8 cellular contexts compared by ENCODE assay signal in the genomic region with DNA sequence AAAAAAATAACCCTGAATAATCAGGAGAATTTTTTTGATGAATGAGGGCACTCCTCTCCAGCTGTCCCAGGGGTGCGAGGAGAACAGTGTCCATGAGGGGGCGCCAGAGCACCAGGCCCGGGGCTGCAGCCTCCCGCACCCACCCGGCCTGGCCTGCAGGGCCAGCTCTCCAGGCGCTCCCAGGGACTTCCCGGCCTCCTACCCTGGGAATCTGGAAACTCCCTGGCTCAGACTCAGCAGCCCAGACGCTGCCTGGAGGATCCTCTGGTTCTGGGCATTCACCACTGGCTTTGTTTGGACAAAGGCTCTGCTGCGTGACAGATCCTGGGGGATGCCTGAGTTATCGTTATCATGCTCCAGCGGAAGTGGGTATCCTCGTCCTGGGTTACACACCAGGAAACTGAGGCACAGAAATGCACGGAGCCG. TPM values are rescaled to one million over a fixed set of nuclear protein-coding genes. Genes with fewer than 3 reads are reported as not detected.
A peak's percentile ranks its signal among the peaks of the same experiment; 100 is the strongest.
DNase-seq lines count a peak whose midpoint lies in the region; ATAC-seq and TF ChIP-seq lines count a peak whose summit lies in the region.

No MANE protein-coding gene starts in this region.

- intact Hi-C loops in PC-9 (cut with micrococcal nuclease; ENCODE audit: unreplicated experiment) (loop anchor here (1.0 to 2.0 kb wide), 6 partner anchors 81 to 693 kb away; no protein-coding TSS in a partner anchor), natural killer cell (cut with micrococcal nuclease) (loop anchor here (2.0 kb wide), 1 partner anchor 152 kb away; no protein-coding TSS in a partner anchor)
- intact Hi-C loops in activated T-helper 1 cell treated with anti-CD3 and anti-CD28 coated beads, Interleukin-12 subunit alpha, Interleukin-12 subunit beta, Interleukin-2, Interleukin-4 antibody, amounts not matched to agents 30 ng/mL and 10 ng/mL and 1 ng/mL, durations not matched to agents 14 hours and 24 hours and 36 hours (cut with micrococcal nuclease) = loop anchor here (1.0 to 2.0 kb wide), 2 partner anchors 152 to 192 kb away; no protein-coding TSS in a partner anchor

- H3K4me1 ChIP-seq in PC-9 (replicated peaks; ENCODE audit: insufficient read depth) (peaks cover 24% of the 10 kb centered on the region), fibroblast of lung (ENCODE audit: control insufficient read depth, extremely low read depth, insufficient read depth, low read length) (peaks cover 5% of the 10 kb centered on the region)

- H3K27ac Mint-ChIP-seq in activated T-helper 1 cell treated with anti-CD3 and anti-CD28 coated beads, Interleukin-12 subunit alpha, Interleukin-12 subunit beta, Interleukin-2, Interleukin-4 antibody, amounts not matched to agents 30 ng/mL and 10 ng/mL and 1 ng/mL, durations not matched to agents 14 hours and 24 hours and 36 hours = no peak overlapping the region
- H3K27ac Mint-ChIP-seq in natural killer cell = no peak overlapping the region

- H3K4me3 ChIP-seq in H7 (ENCODE audit: insufficient read depth, low read depth, low read length) (no peak overlapping the region), PC-9 (no peak overlapping the region), fibroblast of lung (replicated peaks in 1 of 4; ENCODE audit: control extremely low read depth in 1 of 4, insufficient read depth in 1 of 4, low read depth in 3 of 4, low read length in 4 of 4) (no peak overlapping the region)

- H4K20me1 ChIP-seq in PC-9 (ENCODE audit: insufficient read depth) (no peaks in the 10 kb centered on the region), fibroblast of lung (ENCODE audit: control insufficient read depth, extremely low read depth, insufficient read depth, low read length) (no peaks in the 10 kb centered on the region)

- H3K27ac ChIP-seq in PC-9 (no peak overlapping the region), fibroblast of lung (ENCODE audit: insufficient read depth, low read length) (peak overlapping the region; percentile 38)

- H3K9me2 ChIP-seq in PC-9 (ENCODE audit: insufficient read depth) = no peaks in the 10 kb centered on the region

- H3K4me3 Mint-ChIP-seq in activated T-helper 1 cell treated with anti-CD3 and anti-CD28 coated beads, Interleukin-12 subunit alpha, Interleukin-12 subunit beta, Interleukin-2, Interleukin-4 antibody, amounts not matched to agents 30 ng/mL and 10 ng/mL and 1 ng/mL, durations not matched to agents 14 hours and 24 hours and 36 hours = no peak overlapping the region
- H3K4me3 Mint-ChIP-seq in natural killer cell = no peak overlapping the region

- DNase-seq in AG09319 (ENCODE audit: extremely low read depth, low read depth) (peak; percentile 88), H7 (peak; percentile 97), PC-9 (peak; percentile 75 to 93), fibroblast of lung (ENCODE audit: low read depth in 2 of 2) (peak; percentile 82 to 89), natural killer cell (peak; percentile 69)
- DNase-seq in activated T-helper 1 cell treated with anti-CD3 and anti-CD28 coated beads, Interleukin-12 subunit alpha, Interleukin-12 subunit beta, Interleukin-2, Interleukin-4 antibody, amounts not matched to agents 30 ng/mL and 10 ng/mL and 1 ng/mL, durations not matched to agents 14 hours and 24 hours and 36 hours (ENCODE audit: low spot score) = peak; percentile 38
- peak; percentile 14 to 25 for DNase-seq in stimulated activated CD8-positive, alpha-beta memory T cell treated with anti-CD3 and anti-CD28 coated beads, Interleukin-7, amount 100 ng/mL, for 4 hours (ENCODE audit: low read depth in 2 of 2)

- H3K9me3 ChIP-seq in PC-9 (ENCODE audit: insufficient read depth, low read depth) (peaks cover 19% of the 10 kb centered on the region), fibroblast of lung (ENCODE audit: control insufficient read depth, insufficient read depth, low read depth, low read length) (no peaks in the 10 kb centered on the region)

- ATAC-seq in natural killer cell (peak; percentile 80 to 97 (median 93)), GM21381 (IDR thresholded peaks at IDR 0.05; ENCODE audit: unreplicated experiment) (no peak)

- H3K4me2 ChIP-seq in PC-9 (peak overlapping the region; percentile 27; the same call in 1 of the 2 replicates), fibroblast of lung (ENCODE audit: extremely low read depth, insufficient read depth, low read length) (peak overlapping the region; percentile 32)

- no peaks in the 10 kb centered on the region for H3K79me2 ChIP-seq in PC-9 (ENCODE audit: low read depth)
- H3K79me2 ChIP-seq in fibroblast of lung (ENCODE audit: control insufficient read depth, insufficient read depth, low read length) = no peaks in the 10 kb centered on the region

- CTCF ChIA-PET in PC-9 (lab: Charles Lee) = interaction anchor here (0.6 to 1.6 kb wide), 8 partner anchors 13 to 693 kb away, joined by 3 to 14 read pairs (median 6); no protein-coding TSS in a partner anchor

- peaks cover 9% of the 10 kb centered on the region for H3K9me3 Mint-ChIP-seq in activated T-helper 1 cell treated with anti-CD3 and anti-CD28 coated beads, Interleukin-12 subunit alpha, Interleukin-12 subunit beta, Interleukin-2, Interleukin-4 antibody, amounts not matched to agents 30 ng/mL and 10 ng/mL and 1 ng/mL, durations not matched to agents 14 hours and 24 hours and 36 hours
- H3K9me3 Mint-ChIP-seq in natural killer cell = no peaks in the 10 kb centered on the region

- BruUV-seq in PC-9 (replicated peaks; lab: Mats Ljungman, UMichigan) = no TSS peak

- H2AFZ ChIP-seq in PC-9 (no peak overlapping the region), fibroblast of lung (ENCODE audit: low read length) (peak overlapping the region; percentile 19)

- H3K36me3 Mint-ChIP-seq in activated T-helper 1 cell treated with anti-CD3 and anti-CD28 coated beads, Interleukin-12 subunit alpha, Interleukin-12 subunit beta, Interleukin-2, Interleukin-4 antibody, amounts not matched to agents 30 ng/mL and 10 ng/mL and 1 ng/mL, durations not matched to agents 14 hours and 24 hours and 36 hours (ENCODE audit: low read depth) = peaks cover 40% of the 10 kb centered on the region
- no peaks in the 10 kb centered on the region for H3K36me3 Mint-ChIP-seq in natural killer cell

- no peak overlapping the region for H3K9ac ChIP-seq in fibroblast of lung (ENCODE audit: insufficient read depth, low read length)

- H3K36me3 ChIP-seq in H7 (replicated peaks; ENCODE audit: control insufficient read depth, insufficient read depth, low read length) = peaks cover 25% of the 10 kb centered on the region
- H3K36me3 ChIP-seq in PC-9 (ENCODE audit: low read depth) = peaks cover 20% of the 10 kb centered on the region; the same call in 1 of the 2 replicates
- H3K36me3 ChIP-seq in fibroblast of lung (ENCODE audit: control insufficient read depth, insufficient read depth, low read length) = no peaks in the 10 kb centered on the region

- peaks cover 44% of the 10 kb centered on the region for H3F3A ChIP-seq in PC-9 (ENCODE audit: insufficient read depth, low read depth)

- no peaks in the 10 kb centered on the region for H3K27me3 ChIP-seq in H7 (ENCODE audit: control insufficient read depth, insufficient read depth, low read length)
- no peaks in the 10 kb centered on the region for H3K27me3 ChIP-seq in PC-9 (ENCODE audit: insufficient read depth, low read depth)
- no peaks in the 10 kb centered on the region for H3K27me3 ChIP-seq in fibroblast of lung (ENCODE audit: control insufficient read depth, insufficient read depth, low read length)

- TF ChIP-seq CTCF in AG09319 (IDR thresholded peaks at IDR 0.05; ENCODE audit: low read depth, low read length) (peak; percentile 97), PC-9 (conservative IDR thresholded peaks at IDR 0.05) (peak; percentile 98), fibroblast of lung (conservative IDR thresholded peaks at IDR 0.05 in 1 of 2, IDR thresholded peaks at IDR 0.05 in 1 of 2; ENCODE audit: low read depth in 1 of 2, low read length in 2 of 2) (peak; percentile 85 to 97), natural killer cell (IDR thresholded peaks at IDR 0.05) (peak; percentile 78)

- no peaks in the 10 kb centered on the region for H3K27me3 Mint-ChIP-seq in activated T-helper 1 cell treated with anti-CD3 and anti-CD28 coated beads, Interleukin-12 subunit alpha, Interleukin-12 subunit beta, Interleukin-2, Interleukin-4 antibody, amounts not matched to agents 30 ng/mL and 10 ng/mL and 1 ng/mL, durations not matched to agents 14 hours and 24 hours and 36 hours (ENCODE audit: insufficient read depth)
- no peaks in the 10 kb centered on the region for H3K27me3 Mint-ChIP-seq in natural killer cell (ENCODE audit: low read depth in 2 of 2)

- POLR2A ChIA-PET in PC-9 (lab: Charles Lee; ENCODE audit: unreplicated experiment) = interaction anchor here (0.6 kb wide), 1 partner anchor 89 kb away, joined by 3 read pairs; no protein-coding TSS in a partner anchor

- H3K4me1 Mint-ChIP-seq in activated T-helper 1 cell treated with anti-CD3 and anti-CD28 coated beads, Interleukin-12 subunit alpha, Interleukin-12 subunit beta, Interleukin-2, Interleukin-4 antibody, amounts not matched to agents 30 ng/mL and 10 ng/mL and 1 ng/mL, durations not matched to agents 14 hours and 24 hours and 36 hours (ENCODE audit: low read depth) = no peaks in the 10 kb centered on the region
- peaks cover 0 to 5% of the 10 kb centered on the region in 2 donors for H3K4me1 Mint-ChIP-seq in natural killer cell

RNA-seq across cellular contexts. Expression of a gene that starts 31.0 kb away (rescaled TPM):
- total RNA-seq in H7 (2014; rRNA removed; shearing (Covaris generic)) = 266 and 322 TPM in 2 replicates
- total RNA-seq in PC-9 (2021) = 71.7 and 115 TPM in 2 replicates
- total RNA-seq in activated T-helper 1 cell treated with anti-CD3 and anti-CD28 coated beads, Interleukin-12 subunit alpha, Interleukin-12 subunit beta, Interleukin-2, Interleukin-4 antibody, amounts not matched to agents 30 ng/mL and 10 ng/mL and 1 ng/mL, durations not matched to agents 14 hours and 24 hours and 36 hours = 297 and 307 TPM in 2 replicates
- total RNA-seq in fibroblast of lung = 7.2 and 13.4 TPM in 2 replicates
- 21.7 and 73.4 TPM in 2 replicates for polyA plus RNA-seq in fibroblast of lung
- polyA plus RNA-seq in fibroblast of lung (2012) = 29.6 and 103 TPM in 2 replicates
- polyA minus RNA-seq in fibroblast of lung (ENCODE audit: low replicate concordance) = 41.2 and 95.1 TPM in 2 replicates
- 10 to 100 TPM; 59.3 to 73.8 (median 61.5) TPM for total RNA-seq in natural killer cell

RNA-seq across cellular contexts. Expression of a gene that starts 50.0 kb away (rescaled TPM):
- 8.3 and 20.6 TPM in 2 replicates for total RNA-seq in H7 (2014; rRNA removed; shearing (Covaris generic))
- total RNA-seq in PC-9 (2021) = 18.4 and 23.7 TPM in 2 replicates
- 1.6 and 2.0 TPM in 2 replicates for total RNA-seq in activated T-helper 1 cell treated with anti-CD3 and anti-CD28 coated beads, Interleukin-12 subunit alpha, Interleukin-12 subunit beta, Interleukin-2, Interleukin-4 antibody, amounts not matched to agents 30 ng/mL and 10 ng/mL and 1 ng/mL, durations not matched to agents 14 hours and 24 hours and 36 hours
- 137 and 243 TPM in 2 replicates for total RNA-seq in fibroblast of lung
- 58.9 and 116 TPM in 2 replicates for polyA plus RNA-seq in fibroblast of lung
- 68.7 and 141 TPM in 2 replicates for polyA plus RNA-seq in fibroblast of lung (2012)
- polyA minus RNA-seq in fibroblast of lung (ENCODE audit: low replicate concordance) = 70.0 and 157 TPM in 2 replicates
- 10 to 100 TPM in 2 of 3 donors, 1 to 10 TPM in 1; 7.5 to 61.6 (median 15.9) TPM for total RNA-seq in natural killer cell

Comparison
In these comparisons a context has a peak if more than half of its experiments do, and no peak if none do; other contexts are left out.
1. DNase-seq: peak in every context shown above with its lines; median percentile 97 in H7; 88 in AG09319; 86 in fibroblast of lung; 84 in PC-9; 69 in natural killer cell; 38 in activated T-helper 1 cell treated with anti-CD3 and anti-CD28 coated beads, Interleukin-12 subunit alpha, Interleukin-12 subunit beta, Interleukin-2, Interleukin-4 antibody, amounts not matched to agents 30 ng/mL and 10 ng/mL and 1 ng/mL, durations not matched to agents 14 hours and 24 hours and 36 hours; 20 in stimulated activated CD8-positive, alpha-beta memory T cell treated with anti-CD3 and anti-CD28 coated beads, Interleukin-7, amount 100 ng/mL, for 4 hours.